Comparison of ENCODE assay signal across 9 cellular contexts in genomic region chr22:32475428-32476010, GRCh38. TPM values are rescaled to one million over a fixed set of nuclear protein-coding genes. Genes with fewer than 3 reads are reported as not detected.
DNase-seq lines count a peak whose midpoint lies in the region; ATAC-seq and TF ChIP-seq lines count a peak whose summit lies in the region.
"Had no signal": no experiment of that assay in that cellular context is flagged by ENCODE, and none has a peak within 500 bp of the region (broad histone marks: within the 10 kb centered on the region; RNA-seq: fewer than 3 reads in every experiment).

No MANE protein-coding gene starts in this region.

- ATAC-seq in GM18858 (IDR thresholded peaks at IDR 0.05; ENCODE audit: unreplicated experiment) = peak; percentile 8
- ATAC-seq in foreskin keratinocyte = peak; percentile 15
- ATAC-seq in GM19452 (IDR thresholded peaks at IDR 0.05; ENCODE audit: unreplicated experiment) = no peak
- no peak for ATAC-seq in HG02973 (IDR thresholded peaks at IDR 0.05; ENCODE audit: unreplicated experiment)

- H3K4me3 Mint-ChIP-seq in activated T-helper 1 cell treated with anti-CD3 and anti-CD28 coated beads, Interleukin-12 subunit alpha, Interleukin-12 subunit beta, Interleukin-2, Interleukin-4 antibody, amounts not matched to agents 30 ng/mL and 10 ng/mL and 1 ng/mL, durations not matched to agents 14 hours and 24 hours and 36 hours = peak overlapping the region; percentile 93

- H3K36me3 ChIP-seq in BLaER1 treated with 17β-estradiol and CSF1 and Interleukin-3, amounts not matched to agents 10 nM and 100 nM = peaks cover 15 to 30% (median 21%) of the 10 kb centered on the region in 11 experiments; a peak in 21 of 22 replicates
- H3K36me3 ChIP-seq in HUES64 (ENCODE audit: insufficient read depth, low read length) (no peaks in the 10 kb centered on the region), neuron (ENCODE audit: insufficient read depth, low read length) (no peaks in the 10 kb centered on the region)

- peak overlapping the region; percentile 88 to 98 (median 96) for H3K9ac ChIP-seq in BLaER1 treated with 17β-estradiol and CSF1 and Interleukin-3, amounts not matched to agents 10 nM and 100 nM
- peak overlapping the region; percentile 82 for H3K9ac ChIP-seq in HUES64 (ENCODE audit: low read depth, low read length)

- no peak for TF ChIP-seq CTCF in foreskin keratinocyte (conservative IDR thresholded peaks at IDR 0.05)

- H2AFZ ChIP-seq in neuron (ENCODE audit: low read depth, low read length) = peak overlapping the region; percentile 82

- WGBS in HUES64 = under 1% methylated on average over 19 of the region's 19 CpGs

- DNase-seq in activated T-helper 1 cell treated with anti-CD3 and anti-CD28 coated beads, Interleukin-12 subunit alpha, Interleukin-12 subunit beta, Interleukin-2, Interleukin-4 antibody, amounts not matched to agents 30 ng/mL and 10 ng/mL and 1 ng/mL, durations not matched to agents 14 hours and 24 hours and 36 hours (ENCODE audit: low spot score) = peak; percentile 17
- peak in 1 of 2 donors; percentile 65 for DNase-seq in foreskin keratinocyte

- intact Hi-C loops in activated T-helper 1 cell treated with anti-CD3 and anti-CD28 coated beads, Interleukin-12 subunit alpha, Interleukin-12 subunit beta, Interleukin-2, Interleukin-4 antibody, amounts not matched to agents 30 ng/mL and 10 ng/mL and 1 ng/mL, durations not matched to agents 14 hours and 24 hours and 36 hours (cut with micrococcal nuclease) = loop anchor here (1.0 to 10.0 kb wide), 3 partner anchors 8 to 813 kb away; partner anchors contain the start of genes PISD and RFPL2

- H3K9me3 Mint-ChIP-seq in activated T-helper 1 cell treated with anti-CD3 and anti-CD28 coated beads, Interleukin-12 subunit alpha, Interleukin-12 subunit beta, Interleukin-2, Interleukin-4 antibody, amounts not matched to agents 30 ng/mL and 10 ng/mL and 1 ng/mL, durations not matched to agents 14 hours and 24 hours and 36 hours = no peaks in the 10 kb centered on the region

- H3K27me3 ChIP-seq in BLaER1 treated with 17β-estradiol and CSF1 and Interleukin-3, amounts not matched to agents 10 nM and 100 nM = no peaks in the 10 kb centered on the region
- H3K27me3 ChIP-seq in HUES64 (ENCODE audit: insufficient read depth, low read length) (peaks cover 14% of the 10 kb centered on the region), foreskin keratinocyte (no peaks in the 10 kb centered on the region), neuron (ENCODE audit: insufficient read depth, low read length) (no peaks in the 10 kb centered on the region)

- peak overlapping the region; percentile 69 to 87 (median 84) for H3K4me3 ChIP-seq in BLaER1 treated with 17β-estradiol and CSF1 and Interleukin-3, amounts not matched to agents 10 nM and 100 nM
- H3K4me3 ChIP-seq in HUES64 (ENCODE audit: low read length) = peak overlapping the region; percentile 97
- peak overlapping the region; percentile 97 for H3K4me3 ChIP-seq in neuron (ENCODE audit: low read length)

- peaks cover 50 to 56% (median 52%) of the 10 kb centered on the region in 11 experiments for H4K20me1 ChIP-seq in BLaER1 treated with 17β-estradiol and CSF1 and Interleukin-3, amounts not matched to agents 10 nM and 100 nM

- H3K9me3 ChIP-seq in BLaER1 treated with 17β-estradiol and CSF1 and Interleukin-3, amounts not matched to agents 10 nM and 100 nM (replicated peaks in 1 of 11) = no peaks in the 10 kb centered on the region
- H3K9me3 ChIP-seq in HUES64 (ENCODE audit: insufficient read depth, low read depth, low read length) = no peaks in the 10 kb centered on the region
- no peaks in the 10 kb centered on the region for H3K9me3 ChIP-seq in neuron (ENCODE audit: low read length)

- peak overlapping the region; percentile 79 to 95 (median 87) for H3K4me2 ChIP-seq in BLaER1 treated with 17β-estradiol and CSF1 and Interleukin-3, amounts not matched to agents 10 nM and 100 nM

- H3K27ac ChIP-seq in BLaER1 treated with 17β-estradiol and CSF1 and Interleukin-3, amounts not matched to agents 10 nM and 100 nM = peak overlapping the region; percentile 91 to 98 (median 95)
- peak overlapping the region; percentile 84; the same call in 1 of the 2 replicates for H3K27ac ChIP-seq in HUES64 (ENCODE audit: low read depth, low read length)
- H3K27ac ChIP-seq in foreskin keratinocyte = peak overlapping the region; percentile 89

- H3K4me1 Mint-ChIP-seq in activated T-helper 1 cell treated with anti-CD3 and anti-CD28 coated beads, Interleukin-12 subunit alpha, Interleukin-12 subunit beta, Interleukin-2, Interleukin-4 antibody, amounts not matched to agents 30 ng/mL and 10 ng/mL and 1 ng/mL, durations not matched to agents 14 hours and 24 hours and 36 hours (ENCODE audit: low read depth) = peaks cover 40% of the 10 kb centered on the region

- peaks cover 2% of the 10 kb centered on the region for H3K27me3 Mint-ChIP-seq in activated T-helper 1 cell treated with anti-CD3 and anti-CD28 coated beads, Interleukin-12 subunit alpha, Interleukin-12 subunit beta, Interleukin-2, Interleukin-4 antibody, amounts not matched to agents 30 ng/mL and 10 ng/mL and 1 ng/mL, durations not matched to agents 14 hours and 24 hours and 36 hours (ENCODE audit: insufficient read depth)

- H3K27ac Mint-ChIP-seq in activated T-helper 1 cell treated with anti-CD3 and anti-CD28 coated beads, Interleukin-12 subunit alpha, Interleukin-12 subunit beta, Interleukin-2, Interleukin-4 antibody, amounts not matched to agents 30 ng/mL and 10 ng/mL and 1 ng/mL, durations not matched to agents 14 hours and 24 hours and 36 hours = peak overlapping the region; percentile 90

- H3K36me3 Mint-ChIP-seq in activated T-helper 1 cell treated with anti-CD3 and anti-CD28 coated beads, Interleukin-12 subunit alpha, Interleukin-12 subunit beta, Interleukin-2, Interleukin-4 antibody, amounts not matched to agents 30 ng/mL and 10 ng/mL and 1 ng/mL, durations not matched to agents 14 hours and 24 hours and 36 hours (ENCODE audit: low read depth) = peaks cover 11% of the 10 kb centered on the region

- peaks cover 20 to 54% (median 30%) of the 10 kb centered on the region in 10 experiments for H3K4me1 ChIP-seq in BLaER1 treated with 17β-estradiol and CSF1 and Interleukin-3, amounts not matched to agents 10 nM and 100 nM
- peaks cover 13% of the 10 kb centered on the region; the same call in 1 of the 2 replicates for H3K4me1 ChIP-seq in HUES64 (ENCODE audit: insufficient read depth, low read length)
- H3K4me1 ChIP-seq in foreskin keratinocyte = peaks cover 9% of the 10 kb centered on the region
- peaks cover 22% of the 10 kb centered on the region for H3K4me1 ChIP-seq in neuron (ENCODE audit: insufficient read depth, low read length)

RNA-seq across cellular contexts. Expression of gene FBXO7, which starts 0.9 kb away (rescaled TPM):
- polyA plus RNA-seq in HUES64 (2013, experiment 1 of 2) = 49.0 TPM
- polyA plus RNA-seq in HUES64 (2013, experiment 2 of 2) = 53.8 TPM
- total RNA-seq in activated T-helper 1 cell treated with anti-CD3 and anti-CD28 coated beads, Interleukin-12 subunit alpha, Interleukin-12 subunit beta, Interleukin-2, Interleukin-4 antibody, amounts not matched to agents 30 ng/mL and 10 ng/mL and 1 ng/mL, durations not matched to agents 14 hours and 24 hours and 36 hours = 92.3 and 97.8 TPM in 2 replicates
- 91.6 and 94.8 TPM in 2 replicates for total RNA-seq in foreskin keratinocyte
- 78.4 and 82.2 TPM in 2 replicates for polyA plus RNA-seq in foreskin keratinocyte

RNA-seq across cellular contexts. Expression of gene BPIFC, which starts 11.3 kb away (rescaled TPM):
- not detected for polyA plus RNA-seq in HUES64 (2013, experiment 1 of 2)
- polyA plus RNA-seq in HUES64 (2013, experiment 2 of 2) = not detected
- total RNA-seq in activated T-helper 1 cell treated with anti-CD3 and anti-CD28 coated beads, Interleukin-12 subunit alpha, Interleukin-12 subunit beta, Interleukin-2, Interleukin-4 antibody, amounts not matched to agents 30 ng/mL and 10 ng/mL and 1 ng/mL, durations not matched to agents 14 hours and 24 hours and 36 hours = not detected in 2 replicates
- 0.07 and 0.20 TPM in 2 replicates for total RNA-seq in foreskin keratinocyte
- 0.03 and 0.10 TPM in 2 replicates for polyA plus RNA-seq in foreskin keratinocyte
- total RNA-seq: RPMI7951 had no signal

Comparison
In these comparisons a context has a peak if more than half of its experiments do, and no peak if none do; other contexts are left out.
1. ATAC-seq: peak in GM18858 (single experiment) and foreskin keratinocyte (single experiment); none in GM19452 (single experiment) and HG02973 (single experiment).
2. Peak in every context shown above with its lines, with median percentiles within 50 percentile points of each other: H3K27ac ChIP-seq and H3K4me3 ChIP-seq.